Comparison of ENCODE assay signal across 1 cellular context in genomic region chr6:37926661-37927060, GRCh38.
TF ChIP-seq lines count a peak whose summit lies in the region.

No MANE protein-coding gene starts in this region.

TF ChIP-seq in GM23338, 12 proteins besides CTCF, POLR2A, EP300 and RAD21 (continued from another document):
- TF ChIP-seq ZNF462 (CRISPR knock-in tag; IDR thresholded peaks at IDR 0.05) (no peak), ZNF331 (CRISPR knock-in tag; IDR thresholded peaks at IDR 0.05; ENCODE audit: low read depth) (no peak), POLR2AphosphoS5 (IDR thresholded peaks at IDR 0.05; ENCODE audit: low read depth) (no peak), REST (IDR thresholded peaks at IDR 0.05; ENCODE audit: unreplicated experiment) (no peak), EZH2 (IDR thresholded peaks at IDR 0.05; ENCODE audit: low read depth, unreplicated experiment) (no peak), NANOG (IDR thresholded peaks at IDR 0.05; ENCODE audit: borderline replicate concordance) (no peak), STAT1 (IDR thresholded peaks at IDR 0.05; ENCODE audit: unreplicated experiment) (no peak), JUNB (IDR thresholded peaks at IDR 0.05; ENCODE audit: unreplicated experiment) (no peak)
TF ChIP-seq in GM23338: peak in this region for 0.
